In the genomic region with DNA sequence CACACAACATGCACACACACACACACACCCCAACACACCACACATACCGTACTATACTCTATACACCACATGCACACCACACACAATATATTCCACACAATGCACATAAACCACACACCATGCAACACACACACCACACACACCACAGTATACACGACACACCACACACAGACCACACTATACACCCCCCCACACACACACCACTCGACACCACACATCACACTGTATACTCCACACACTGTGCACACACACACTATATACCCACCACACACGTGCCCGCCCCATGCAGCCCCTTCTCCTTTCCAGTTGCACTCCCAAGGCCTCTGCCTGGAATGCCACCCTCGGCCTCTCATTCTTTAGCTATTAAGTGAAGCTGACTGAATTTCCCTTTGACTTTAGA, we compare ENCODE assay signal across 28 cellular contexts.
"Had no signal": no experiment of that assay in that cellular context is flagged by ENCODE, and none has a peak within 500 bp of the region (broad histone marks: within the 10 kb centered on the region; RNA-seq: fewer than 3 reads in every experiment).

No MANE protein-coding gene starts in this region.

- ATAC-seq: esophagus mucosa, gastrocnemius medialis, left cardiac atrium, left lung, sciatic nerve had no signal

- H3K36me3 ChIP-seq: gastrocnemius medialis, left lung, prostate gland, right atrium auricular region, thoracic aorta, tibial nerve, vagina had no signal

- H3K27ac ChIP-seq: epithelial cell of prostate, gastrocnemius medialis, hepatocyte, left lung, prostate gland, right atrium auricular region, thoracic aorta, tibial nerve, vagina had no signal

- DNase-seq: effector CD8-positive, alpha-beta T cell; foreskin fibroblast; gastrocnemius medialis; left cardiac atrium; left lung; mammary epithelial cell; natural killer cell; nucleus accumbens; stimulated activated CD4-positive, alpha-beta T cell treated with anti-CD3 and anti-CD28 coated beads, Interleukin-12 subunit alpha, Interleukin-12 subunit beta, amount 100 ng/mL, for 4 hours; stimulated activated CD4-positive, alpha-beta T cell treated with anti-CD3 and anti-CD28 coated beads, Interleukin-1b, Interleukin-23, amount 100 ng/mL, for 48 hours; stimulated activated CD4-positive, alpha-beta T cell treated with anti-CD3 and anti-CD28 coated beads, Interleukin-4, amount 100 ng/mL, for 1 hour; stimulated activated CD8-positive, alpha-beta memory T cell treated with anti-CD3 and anti-CD28 coated beads, Interleukin-4, amount 100 ng/mL, for 48 hours; stimulated activated naive CD4-positive, alpha-beta T cell treated with Interleukin-2 at 50 U/mL for 16 hours had no signal

- H3K4me3 ChIP-seq: gastrocnemius medialis, hepatocyte, left lung, prostate gland, right atrium auricular region, smooth muscle cell, thoracic aorta, tibial nerve, vagina had no signal

- H3K4me1 ChIP-seq: left lung, prostate gland, vagina had no signal

- H2AFZ ChIP-seq: hepatocyte had no signal

- H3K4me2 ChIP-seq: hepatocyte, smooth muscle cell had no signal

- H3K27ac Mint-ChIP-seq: dendritic cell treated with granulocyte-macrophage colony-stimulating factor and Interleukin-4, amounts not matched to agents 40 ng/mL and 50 ng/mL, for 4 days; endodermal cell; natural killer cell had no signal

- H3K27me3 ChIP-seq: gastrocnemius medialis, hepatocyte, left lung, right atrium auricular region, tibial nerve, vagina had no signal

- H3K9me3 Mint-ChIP-seq: dendritic cell treated with granulocyte-macrophage colony-stimulating factor and Interleukin-4, amounts not matched to agents 40 ng/mL and 50 ng/mL, for 4 days; natural killer cell; neural crest cell had no signal

- FAIRE-seq: colon, islet of Langerhans had no signal

- H3K36me3 Mint-ChIP-seq: natural killer cell had no signal

- H3K79me2 ChIP-seq: hepatocyte had no signal

- H3K9me3 ChIP-seq: gastrocnemius medialis, left lung, prostate gland, right atrium auricular region, thoracic aorta, tibial nerve, vagina had no signal

- H3K4me3 Mint-ChIP-seq: dendritic cell treated with granulocyte-macrophage colony-stimulating factor and Interleukin-4, amounts not matched to agents 40 ng/mL and 50 ng/mL, for 4 days; endodermal cell; natural killer cell; neural crest cell had no signal
